17 cellular contexts compared by ENCODE assay signal in genomic region chr7:44058759-44059218, GRCh38. TPM values are rescaled to one million over a fixed set of nuclear protein-coding genes. Genes with fewer than 3 reads are reported as not detected.
DNase-seq lines count a peak whose midpoint lies in the region; ATAC-seq, FAIRE-seq and TF ChIP-seq lines count a peak whose summit lies in the region.
"Had no signal": no experiment of that assay in that cellular context is flagged by ENCODE, and none has a peak within 500 bp of the region (broad histone marks: within the 10 kb centered on the region; RNA-seq: fewer than 3 reads in every experiment).

No MANE protein-coding gene starts in this region.

- H3K36me3 ChIP-seq in psoas muscle (ENCODE audit: insufficient read depth in 1 of 2, low read depth in 1 of 2), result peaks cover 2 to 80% of the 10 kb centered on the region in 2 donors

- H3K27ac ChIP-seq in coronary artery, result no peak overlapping the region
- no peak overlapping the region for H3K27ac ChIP-seq in psoas muscle
- H3K27ac ChIP-seq: SJCRH30, tibial artery had no signal

- no peak for TF ChIP-seq POLR2A in GM12891 (IDR thresholded peaks at IDR 0.05; ENCODE audit: low read depth, low read length)

- peak; percentile 23 for FAIRE-seq in GM12891 (lab: Jason Lieb, UNC)
- FAIRE-seq: endometrium, GM19239 had no signal

- TF ChIP-seq CTCF in coronary artery (IDR thresholded peaks at IDR 0.05), result no peak
- TF ChIP-seq CTCF in psoas muscle (IDR thresholded peaks at IDR 0.05), result no peak

- H3K27me3 ChIP-seq in psoas muscle (ENCODE audit: insufficient read depth in 3 of 3, low read length in 2 of 3), result no peaks in the 10 kb centered on the region
- H3K27me3 ChIP-seq: gastrocnemius medialis, SJCRH30, tibial artery had no signal

- intact Hi-C loops in psoas muscle (cut with DNase I), result no loop called here

- H3K4me1 ChIP-seq in psoas muscle, result peaks cover 31% of the 10 kb centered on the region
- H3K4me1 ChIP-seq: SJCRH30 had no signal

- DNase-seq in GM12891 (ENCODE audit: insufficient read length, low spot score) (no peak), coronary artery (ENCODE audit: low spot score) (peak; percentile 57), psoas muscle (peak; percentile 1 to 12), HUDEP-2 (lab: John Stamatoyannopoulos, UW; ENCODE audit: unreplicated experiment in 76 of 76) (no peak), NOMO-1 treated with dmso at 0.1 percent for 144 hours (lab: John Stamatoyannopoulos, UW; ENCODE audit: unreplicated experiment) (no peak), cerebellum (ENCODE audit: low spot score) (no peak)
- DNase-seq: activated CD4-positive, alpha-beta memory T cell treated with anti-CD3 and anti-CD28 coated beads, Interleukin-2, amount 10 ng/mL, durations not matched to agents 7 days and 5 days; activated gamma-delta T cell; GDM1; midbrain; NCI-H2171; SJCRH30 had no signal

- ATAC-seq in HG02870 (IDR thresholded peaks at IDR 0.05; ENCODE audit: unreplicated experiment), result peak; percentile 10
- ATAC-seq in psoas muscle, result no peak
- ATAC-seq: gastrocnemius medialis had no signal

- H3K9me3 ChIP-seq in psoas muscle, result no peaks in the 10 kb centered on the region
- H3K9me3 ChIP-seq: gastrocnemius medialis, SJCRH30, tibial artery had no signal

- 75 to 91% (median 77%) methylated on average over 7 of the region's 7 CpGs for WGBS in psoas muscle, 3 donors

- H3K4me3 ChIP-seq in coronary artery, result no peak overlapping the region
- no peak overlapping the region for H3K4me3 ChIP-seq in psoas muscle
- H3K4me3 ChIP-seq: gastrocnemius medialis, SJCRH30, tibial artery had no signal

TF ChIP-seq in GM12891, 5 proteins besides CTCF, POLR2A, EP300 and RAD21:
- no peak for TF ChIP-seq PAX5 (IDR thresholded peaks at IDR 0.05; ENCODE audit: insufficient read depth, low read length, severe bottlenecking)
- no peak for TF ChIP-seq TAF1 (IDR thresholded peaks at IDR 0.05; ENCODE audit: low read depth, low read length)
- no peak for TF ChIP-seq POLR2AphosphoS5 (IDR thresholded peaks at IDR 0.05; ENCODE audit: low read depth, low read length)
- TF ChIP-seq SPI1 (IDR thresholded peaks at IDR 0.05; ENCODE audit: low read depth, low read length), result no peak
- TF ChIP-seq POU2F2 (IDR thresholded peaks at IDR 0.05; ENCODE audit: low read depth, low read length), result no peak

RNA-seq across cellular contexts. Expression of gene PGAM2, which starts 6.6 kb away (rescaled TPM):
- polyA plus RNA-seq in GM12891 (2012; ENCODE audit: low read depth, missing spikeins), result not detected
- total RNA-seq in psoas muscle, result 100 to 1,000 TPM; 214 to 449 (median 298) TPM
- 1,000 to 10,000 TPM in 1 of 3 donors, 100 to 1,000 TPM in 2; 285 to 1,581 (median 569) TPM for polyA plus RNA-seq in psoas muscle
- 13.0 TPM for total RNA-seq in cerebellum
- total RNA-seq: SJCRH30 had no signal

RNA-seq across cellular contexts. Expression of gene DBNL, which starts 14.3 kb away (rescaled TPM):
- 92.7 TPM for polyA plus RNA-seq in GM12891 (2012; ENCODE audit: low read depth, missing spikeins)
- total RNA-seq in psoas muscle, result 10 to 100 TPM; 33.4 to 45.1 (median 38.7) TPM
- 10 to 100 TPM; 35.5 to 66.7 (median 53.0) TPM for polyA plus RNA-seq in psoas muscle
- 46.8 TPM for total RNA-seq in cerebellum

RNA-seq across cellular contexts. Expression of gene POLM, which starts 23.5 kb away (rescaled TPM):
- 13.2 TPM for polyA plus RNA-seq in GM12891 (2012; ENCODE audit: low read depth, missing spikeins)
- total RNA-seq in psoas muscle (10 to 100 TPM in 3 of 4 donors, 1 to 10 TPM in 1; 7.7 to 13.1 (median 10.4) TPM), cerebellum (12.8 TPM)
- 1 to 10 TPM; 7.1 to 9.6 (median 7.1) TPM for polyA plus RNA-seq in psoas muscle

RNA-seq across cellular contexts. Expression of gene AEBP1, which starts 45.4 kb away (rescaled TPM):
- polyA plus RNA-seq in GM12891 (2012; ENCODE audit: low read depth, missing spikeins), result 0.71 TPM
- total RNA-seq in psoas muscle (10 to 100 TPM in 3 of 4 donors, 1 to 10 TPM in 1; 6.9 to 22.0 (median 14.6) TPM), cerebellum (11.3 TPM)
- 1 to 10 TPM; 2.8 to 7.8 (median 5.9) TPM for polyA plus RNA-seq in psoas muscle

Comparison
In these comparisons a context has a peak if more than half of its experiments do, and no peak if none do; other contexts are left out.
1. DNase-seq: peak in coronary artery (single experiment) and psoas muscle (2 of 2); none in GM12891 (single experiment), HUDEP-2 (0 of 76), NOMO-1 treated with dmso at 0.1 percent for 144 hours (single experiment) and cerebellum (single experiment).
2. RNA of gene PGAM2, which starts 6.6 kb away (total RNA-seq): 214 to 449 TPM in psoas muscle; 13.0 TPM in cerebellum (single experiment); every median in the first group is over 10 times any median in the second.